Comparison of ENCODE assay signal across 8 cellular contexts in genomic region chr4:173522160-173522873, GRCh38. TPM values are rescaled to one million over a fixed set of nuclear protein-coding genes. Genes with fewer than 3 reads are reported as not detected.
DNase-seq lines count a peak whose midpoint lies in the region; ATAC-seq and TF ChIP-seq lines count a peak whose summit lies in the region.

No MANE protein-coding gene starts in this region.

- peaks cover 30% of the 10 kb centered on the region for H3K4me1 Mint-ChIP-seq in chondrocyte (ENCODE audit: low read depth)

- peaks cover 100% of the 10 kb centered on the region in 2 donors for H3K27me3 ChIP-seq in left lung
- H3K27me3 ChIP-seq in thymus (ENCODE audit: control insufficient read depth, insufficient read depth) = peaks cover 90% of the 10 kb centered on the region

- no peaks in the 10 kb centered on the region for H3K9me3 ChIP-seq in left lung
- peaks cover 4% of the 10 kb centered on the region for H3K9me3 ChIP-seq in thymus (ENCODE audit: control insufficient read depth)

- H3K4me3 Mint-ChIP-seq in chondrocyte (ENCODE audit: unreplicated experiment) = peak overlapping the region; percentile 81

- H3K27ac Mint-ChIP-seq in chondrocyte (ENCODE audit: unreplicated experiment) = peak overlapping the region; percentile 51

- H3K27ac ChIP-seq in left lung = no peak overlapping the region
- peak overlapping the region; percentile 33 for H3K27ac ChIP-seq in thymus (ENCODE audit: low read depth)

- WGBS in thymus = 2% methylated on average over 60 of the region's 60 CpGs

- peaks cover 90% of the 10 kb centered on the region for H3K27me3 Mint-ChIP-seq in chondrocyte (ENCODE audit: low read depth)

- peaks cover 6 to 12% of the 10 kb centered on the region in 2 donors for H3K4me1 ChIP-seq in left lung
- H3K4me1 ChIP-seq in thymus (ENCODE audit: control insufficient read depth, insufficient read depth, low read length) = no peaks in the 10 kb centered on the region

- H3K36me3 ChIP-seq in left lung (no peaks in the 10 kb centered on the region), thymus (ENCODE audit: control insufficient read depth, insufficient read depth) (no peaks in the 10 kb centered on the region)

- peaks cover 10% of the 10 kb centered on the region for H3K36me3 Mint-ChIP-seq in chondrocyte (ENCODE audit: low read depth)

- DNase-seq in COLO668 (lab: John Stamatoyannopoulos, UW; ENCODE audit: unreplicated experiment) = peak; percentile 75
- DNase-seq in NCI-H1048 (lab: John Stamatoyannopoulos, UW) = peak; percentile 17
- no peak for DNase-seq in chondrocyte (ENCODE audit: low spot score)
- peak; percentile 62 to 81 for DNase-seq in left lung
- DNase-seq in NCI-H1436 treated with DMSO at 0.1 percent for 48 hours (lab: John Stamatoyannopoulos, UW) = no peak

- intact Hi-C loops in left lung (cut with DNase I) = no loop called here

- peaks cover 2% of the 10 kb centered on the region for H3K9me3 Mint-ChIP-seq in chondrocyte (ENCODE audit: low read depth)

- TF ChIP-seq CTCF in chondrocyte (IDR thresholded peaks at IDR 0.05) = peak; percentile 39
- no peak for TF ChIP-seq CTCF in left lung (IDR thresholded peaks at IDR 0.05)

- peak overlapping the region in 1 of 2 donors; percentile 9 for H3K4me3 ChIP-seq in left lung
- no peak overlapping the region for H3K4me3 ChIP-seq in thymus (ENCODE audit: low read length)

- peak; percentile 86 for ATAC-seq in left lung
- ATAC-seq in HG02759 (IDR thresholded peaks at IDR 0.05; ENCODE audit: unreplicated experiment) = no peak
- no peak for ATAC-seq in GM21529 (IDR thresholded peaks at IDR 0.05; ENCODE audit: unreplicated experiment)

RNA-seq across cellular contexts. Expression of gene HAND2, which starts 7.7 kb away (rescaled TPM):
- total RNA-seq in chondrocyte = not detected in 3 replicates
- not detected for total RNA-seq in left lung
- 1.2 TPM for polyA plus RNA-seq in thymus

Comparison
In these comparisons a context has a peak if more than half of its experiments do, and no peak if none do; other contexts are left out.
1. DNase-seq: peak in COLO668 (single experiment), NCI-H1048 (single experiment) and left lung (2 of 2); none in chondrocyte (single experiment) and NCI-H1436 treated with DMSO at 0.1 percent for 48 hours (single experiment).